1 cellular context compared by ENCODE assay signal in genomic region chr16:75095204-75095621, GRCh38.
TF ChIP-seq lines count a peak whose summit lies in the region.

No MANE protein-coding gene starts in this region.

TF ChIP-seq in IMR-90, 13 proteins besides CTCF, POLR2A, EP300 and RAD21:
- TF ChIP-seq ELK1 (IDR thresholded peaks at IDR 0.05; ENCODE audit: borderline replicate concordance, low read depth, low read length) (no peak), RCOR1 (IDR thresholded peaks at IDR 0.05; ENCODE audit: insufficient replicate concordance, low read length) (no peak), SMC3 (IDR thresholded peaks at IDR 0.05; ENCODE audit: low read depth, low read length) (no peak), CEBPB (IDR thresholded peaks at IDR 0.05; ENCODE audit: low read depth, low read length) (no peak), MXI1 (IDR thresholded peaks at IDR 0.05; ENCODE audit: borderline replicate concordance, low read depth, low read length) (no peak), FOS (IDR thresholded peaks at IDR 0.05; ENCODE audit: low read depth, low read length) (no peak)
- TF ChIP-seq, protein P1, sequence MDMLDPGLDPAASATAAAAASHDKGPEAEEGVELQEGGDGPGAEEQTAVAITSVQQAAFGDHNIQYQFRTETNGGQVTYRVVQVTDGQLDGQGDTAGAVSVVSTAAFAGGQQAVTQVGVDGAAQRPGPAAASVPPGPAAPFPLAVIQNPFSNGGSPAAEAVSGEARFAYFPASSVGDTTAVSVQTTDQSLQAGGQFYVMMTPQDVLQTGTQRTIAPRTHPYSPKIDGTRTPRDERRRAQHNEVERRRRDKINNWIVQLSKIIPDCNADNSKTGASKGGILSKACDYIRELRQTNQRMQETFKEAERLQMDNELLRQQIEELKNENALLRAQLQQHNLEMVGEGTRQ (IDR thresholded peaks at IDR 0.05; ENCODE audit: low read depth, low read length): no peak
